8 cellular contexts compared by ENCODE assay signal in genomic region chr11:122850076-122850631, GRCh38. TPM values are rescaled to one million over a fixed set of nuclear protein-coding genes. Genes with fewer than 3 reads are reported as not detected.
A peak's percentile ranks its signal among the peaks of the same experiment; 100 is the strongest.
DNase-seq lines count a peak whose midpoint lies in the region; ATAC-seq and TF ChIP-seq lines count a peak whose summit lies in the region.

No MANE protein-coding gene starts in this region.

- dilution Hi-C loops in mammary epithelial cell (cut with HindIII; ENCODE audit: low sequenced_read_pairs): no loop called here

- DNase-seq in GM12865 (ENCODE audit: low read depth): peak; percentile 37
- DNase-seq in RPMI7951 (ENCODE audit: low read depth): peak; percentile 96
- DNase-seq in mammary epithelial cell: no peak
- DNase-seq in osteoblast (ENCODE audit: insufficient read length, low spot score, missing footprints): peak; percentile 63
- no peak for DNase-seq in psoas muscle
- no peak for DNase-seq in sciatic nerve (ENCODE audit: low spot score)

- WGBS in mammary epithelial cell (ENCODE audit: low coverage, missing lambda C conversion rate): 50% methylated on average over 6 of the region's 7 CpGs
- 51 to 58% (median 53%) methylated on average over 7 of the region's 7 CpGs for WGBS in psoas muscle, 3 donors

- CTCF ChIA-PET in mammary epithelial cell (lab: Charles Lee; ENCODE audit: low non-redundant PET): no interaction called here

- no peak for TF ChIP-seq CTCF in GM12865 (IDR thresholded peaks at IDR 0.05; ENCODE audit: insufficient read depth, low read depth, low read length, missing control alignments)
- no peak for TF ChIP-seq CTCF in mammary epithelial cell (conservative IDR thresholded peaks at IDR 0.05 in 1 of 2, IDR thresholded peaks at IDR 0.05 in 1 of 2; ENCODE audit: extremely low read depth in 1 of 2, insufficient read depth in 1 of 2, low read depth in 1 of 2, low read length in 2 of 2)
- peak; percentile 27 for TF ChIP-seq CTCF in osteoblast (IDR thresholded peaks at IDR 0.05; ENCODE audit: extremely low read depth, low read depth, low read length)
- TF ChIP-seq CTCF in psoas muscle (IDR thresholded peaks at IDR 0.05): no peak

- no peak overlapping the region for H3K9ac ChIP-seq in mammary epithelial cell (ENCODE audit: insufficient read depth, low read length)

- H2AFZ ChIP-seq in mammary epithelial cell (ENCODE audit: low read depth, low read length): peak overlapping the region; percentile 67
- peak overlapping the region; percentile 56 for H2AFZ ChIP-seq in osteoblast (ENCODE audit: low read length)

- no peaks in the 10 kb centered on the region for H4K20me1 ChIP-seq in mammary epithelial cell (ENCODE audit: insufficient read depth, low read length)
- H4K20me1 ChIP-seq in osteoblast (ENCODE audit: insufficient read depth, low read length): no peaks in the 10 kb centered on the region

- H3K9me3 ChIP-seq in mammary epithelial cell (replicated peaks; ENCODE audit: insufficient read depth, low read length): no peaks in the 10 kb centered on the region
- no peaks in the 10 kb centered on the region for H3K9me3 ChIP-seq in osteoblast (ENCODE audit: low read depth, low read length)
- no peaks in the 10 kb centered on the region for H3K9me3 ChIP-seq in psoas muscle

- no peaks in the 10 kb centered on the region for H3K79me2 ChIP-seq in mammary epithelial cell (ENCODE audit: insufficient read depth, low read length)
- H3K79me2 ChIP-seq in osteoblast (ENCODE audit: insufficient read depth, low read length): no peaks in the 10 kb centered on the region

- ATAC-seq in HG03097 (IDR thresholded peaks at IDR 0.05; ENCODE audit: low FRiP score, unreplicated experiment) (no peak), GM21529 (IDR thresholded peaks at IDR 0.05; ENCODE audit: unreplicated experiment) (no peak), psoas muscle (no peak), sciatic nerve (no peak)

- in situ Hi-C loops in mammary epithelial cell (cut with MboI; ENCODE audit: low sequenced_read_pairs in 2 of 2): loop anchor here (5.0 to 10.0 kb wide), 4 partner anchors 53 to 218 kb away; no protein-coding TSS in a partner anchor

- peaks cover 15% of the 10 kb centered on the region for H3K4me1 ChIP-seq in mammary epithelial cell (ENCODE audit: insufficient read depth, low read length)
- H3K4me1 ChIP-seq in osteoblast (ENCODE audit: insufficient read depth, low read length): peaks cover 12% of the 10 kb centered on the region
- H3K4me1 ChIP-seq in psoas muscle: no peaks in the 10 kb centered on the region

- H3K27ac ChIP-seq in mammary epithelial cell (ENCODE audit: insufficient read depth, low read depth, low read length) (no peak overlapping the region), osteoblast (ENCODE audit: low read depth, low read length) (peak overlapping the region; percentile 42), psoas muscle (no peak overlapping the region)

- H3K27me3 ChIP-seq in mammary epithelial cell (ENCODE audit: insufficient read depth, low read length) (no peaks in the 10 kb centered on the region), osteoblast (ENCODE audit: insufficient read depth, low read length) (no peaks in the 10 kb centered on the region), psoas muscle (ENCODE audit: insufficient read depth in 3 of 3, low read length in 2 of 3) (no peaks in the 10 kb centered on the region)

- intact Hi-C loops in mammary epithelial cell (cut with micrococcal nuclease) (no loop called here), psoas muscle (cut with DNase I) (loop anchor here (5.0 kb wide), 2 partner anchors 53 to 218 kb away; no protein-coding TSS in a partner anchor), sciatic nerve (cut with DNase I) (loop anchor here (5.0 to 10.0 kb wide), 2 partner anchors 55 to 148 kb away; no protein-coding TSS in a partner anchor)

- no peak overlapping the region for H3K4me3 ChIP-seq in GM12865 (ENCODE audit: low read depth, low read length)
- no peak overlapping the region for H3K4me3 ChIP-seq in mammary epithelial cell (replicated peaks in 1 of 3; ENCODE audit: insufficient read depth in 1 of 3, low read depth in 2 of 3, low read length in 3 of 3)
- H3K4me3 ChIP-seq in osteoblast (ENCODE audit: insufficient read depth, low read length): peak overlapping the region; percentile 7
- no peak overlapping the region for H3K4me3 ChIP-seq in psoas muscle

- BruUV-seq in mammary epithelial cell (replicated peaks; lab: Mats Ljungman, UMichigan): no TSS peak

- H3K36me3 ChIP-seq in mammary epithelial cell (ENCODE audit: insufficient read depth, low read length): no peaks in the 10 kb centered on the region
- H3K36me3 ChIP-seq in osteoblast (ENCODE audit: insufficient read depth, low read length): no peaks in the 10 kb centered on the region
- H3K36me3 ChIP-seq in psoas muscle (ENCODE audit: insufficient read depth in 1 of 2, low read depth in 1 of 2): no peaks in the 10 kb centered on the region

- H3K4me2 ChIP-seq in mammary epithelial cell (ENCODE audit: insufficient read depth, low read depth, low read length): no peak overlapping the region
- H3K4me2 ChIP-seq in osteoblast (ENCODE audit: insufficient read depth, low read length): peak overlapping the region; percentile 66

RNA-seq across cellular contexts. Expression of gene CRTAM, which starts 11.9 kb away (rescaled TPM):
- 0.36 TPM in 1 of 2 replicates, not detected in the other for total RNA-seq in RPMI7951 (2014; rRNA removed; shearing (Covaris generic))
- total RNA-seq in mammary epithelial cell (under 1 TPM in 1 of 2 donors, not detected in 1; 0.33 TPM), osteoblast (0.59 and 1.1 TPM in 2 replicates), psoas muscle (under 1 TPM in 2 of 4 donors, not detected in 2; 0.10 to 0.42 TPM), sciatic nerve (1.9 TPM)
- polyA plus RNA-seq in mammary epithelial cell (0.03 TPM), psoas muscle (under 1 TPM in 2 of 3 donors, not detected in 1; 0.60 to 0.64 TPM)
- polyA minus RNA-seq in mammary epithelial cell: not detected

RNA-seq across cellular contexts. Expression of gene JHY, which starts 32.4 kb away (rescaled TPM):
- 4.6 and 5.0 TPM in 2 replicates for total RNA-seq in RPMI7951 (2014; rRNA removed; shearing (Covaris generic))
- 1 to 10 TPM; 6.2 to 7.7 TPM for total RNA-seq in mammary epithelial cell
- 2.3 TPM for polyA plus RNA-seq in mammary epithelial cell
- polyA minus RNA-seq in mammary epithelial cell: 3.3 TPM
- 11.8 and 12.7 TPM in 2 replicates for total RNA-seq in osteoblast
- total RNA-seq in psoas muscle: under 1 TPM; 0.15 to 0.97 (median 0.33) TPM
- under 1 TPM; 0.11 to 0.19 (median 0.16) TPM for polyA plus RNA-seq in psoas muscle
- total RNA-seq in sciatic nerve: 13.3 TPM

Comparison
In these comparisons a context has a peak if more than half of its experiments do, and no peak if none do; other contexts are left out.
1. DNase-seq: peak in GM12865 (single experiment), RPMI7951 (single experiment) and osteoblast (single experiment); none in mammary epithelial cell (single experiment), psoas muscle (0 of 2) and sciatic nerve (single experiment).